ENCODE assay signal across 8 cellular contexts in the genomic region with DNA sequence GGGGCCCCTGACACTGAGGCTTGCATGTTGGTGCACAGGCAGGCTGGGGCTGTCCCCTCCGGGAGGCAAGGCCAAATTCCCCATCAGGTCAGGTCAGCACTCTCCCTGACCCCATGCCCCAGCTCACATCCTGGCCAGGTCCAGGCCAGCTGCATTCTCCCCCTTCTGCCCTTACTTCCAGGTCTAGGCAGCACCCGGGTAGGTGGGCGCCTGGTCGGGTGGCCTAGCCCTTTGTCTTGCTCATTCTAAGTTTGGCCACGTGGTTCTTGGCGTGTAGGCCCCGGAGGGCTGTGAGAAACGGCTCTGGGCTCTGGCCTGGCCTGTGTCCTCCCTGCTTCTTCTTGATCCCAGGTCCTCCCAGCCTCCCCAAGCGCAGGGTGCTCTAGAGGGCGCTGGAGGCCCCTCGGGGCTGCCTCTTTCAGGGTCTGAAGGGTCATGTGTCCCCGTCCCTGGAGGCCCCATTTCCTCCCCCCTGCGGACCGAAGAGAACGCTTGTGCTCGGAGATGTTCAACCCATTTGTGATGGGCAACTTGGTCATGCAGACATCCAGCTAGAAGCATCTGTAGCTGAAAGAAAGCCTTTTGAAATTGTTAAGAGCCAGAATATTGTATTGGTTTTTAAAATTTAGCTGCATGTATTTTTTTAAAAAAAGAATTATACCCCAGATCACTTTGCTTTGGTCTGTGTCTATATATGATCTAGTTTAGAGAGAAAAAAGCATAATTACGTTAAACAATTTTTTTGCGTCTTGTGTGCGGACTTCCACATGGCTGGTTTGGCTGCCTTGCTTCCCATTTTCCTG. TPM values are rescaled to one million over a fixed set of nuclear protein-coding genes. Genes with fewer than 3 reads are reported as not detected.
A peak's percentile ranks its signal among the peaks of the same experiment; 100 is the strongest.
DNase-seq lines count a peak whose midpoint lies in the region; ATAC-seq and TF ChIP-seq lines count a peak whose summit lies in the region.

No MANE protein-coding gene starts in this region.

- POLR2A ChIA-PET in OCI-LY7 (lab: Charles Lee) = interaction anchor here (1.6 kb wide), 1 partner anchor 83 kb away, joined by 4 read pairs; no protein-coding TSS in a partner anchor

- WGBS in trophoblast cell (ENCODE audit: extremely low coverage, insufficient coverage, insufficient read length) = no CpG with 5 or more reads among the region's 19 CpGs

- no peak overlapping the region for H3K27ac ChIP-seq in OCI-LY7 (ENCODE audit: low read depth, low read length, poor library complexity, severe bottlenecking)
- peak overlapping the region; percentile 86 for H3K27ac ChIP-seq in fibroblast of lung (ENCODE audit: insufficient read depth, low read length)
- no peak overlapping the region for H3K27ac ChIP-seq in trophoblast cell (ENCODE audit: low read depth, low read length)

- CTCF ChIA-PET in OCI-LY7 (lab: Charles Lee; ENCODE audit: unreplicated experiment) = no interaction called here

- H3K4me2 ChIP-seq in OCI-LY7 (ENCODE audit: low read length) = no peak overlapping the region
- H3K4me2 ChIP-seq in fibroblast of lung (ENCODE audit: extremely low read depth, insufficient read depth, low read length) = peak overlapping the region; percentile 84
- no peak overlapping the region for H3K4me2 ChIP-seq in trophoblast cell (ENCODE audit: low read length)

- H3K36me3 ChIP-seq in OCI-LY7 (ENCODE audit: insufficient read depth, low read length) (no peaks in the 10 kb centered on the region), fibroblast of lung (ENCODE audit: control insufficient read depth, insufficient read depth, low read length) (no peaks in the 10 kb centered on the region), trophoblast cell (ENCODE audit: control insufficient read depth in 1 of 2, insufficient read depth in 2 of 2, low read length in 2 of 2) (no peaks in the 10 kb centered on the region)

- H3K9me3 ChIP-seq in OCI-LY7 (ENCODE audit: low read length) (no peaks in the 10 kb centered on the region), fibroblast of lung (ENCODE audit: control insufficient read depth, insufficient read depth, low read depth, low read length) (no peaks in the 10 kb centered on the region), trophoblast cell (ENCODE audit: insufficient read depth, low read depth, low read length) (peaks cover 6% of the 10 kb centered on the region)

- H3K4ac ChIP-seq in trophoblast cell (ENCODE audit: low read depth, low read length) = no peak overlapping the region

- no peak overlapping the region for H2BK120ac ChIP-seq in trophoblast cell (ENCODE audit: insufficient read depth, low read length, poor library complexity)

- H3K4me1 ChIP-seq in OCI-LY7 (ENCODE audit: insufficient read depth, low read length, poor library complexity, severe bottlenecking) (peaks cover 19% of the 10 kb centered on the region), fibroblast of lung (ENCODE audit: control insufficient read depth, extremely low read depth, insufficient read depth, low read length) (peaks cover 39% of the 10 kb centered on the region), trophoblast cell (ENCODE audit: control insufficient read depth in 1 of 2, insufficient read depth in 2 of 2, low read length in 2 of 2) (peaks cover 14 to 26% of the 10 kb centered on the region in 2 experiments)

- peak; percentile 81 for TF ChIP-seq CTCF in OCI-LY7 (conservative IDR thresholded peaks at IDR 0.05; ENCODE audit: low read length)
- peak; percentile 32 to 39 for TF ChIP-seq CTCF in fibroblast of lung (conservative IDR thresholded peaks at IDR 0.05 in 1 of 2, IDR thresholded peaks at IDR 0.05 in 1 of 2; ENCODE audit: low read depth in 1 of 2, low read length in 2 of 2)

- no peak overlapping the region for H2BK5ac ChIP-seq in trophoblast cell (ENCODE audit: low read depth, low read length, poor library complexity)

- H3K79me1 ChIP-seq in trophoblast cell (ENCODE audit: low read length) = peaks cover 20% of the 10 kb centered on the region

- no peaks in the 10 kb centered on the region for H3K27me3 ChIP-seq in fibroblast of lung (ENCODE audit: control insufficient read depth, insufficient read depth, low read length)
- peaks cover 17% of the 10 kb centered on the region for H3K27me3 ChIP-seq in trophoblast cell (ENCODE audit: insufficient read depth, low read length)

- DNase-seq in DMS 273 (lab: John Stamatoyannopoulos, UW; ENCODE audit: unreplicated experiment) = peak; percentile 45
- no peak for DNase-seq in DMS 273 treated with DMSO at 0.1 percent for 48 hours (lab: John Stamatoyannopoulos, UW)
- DNase-seq in OCI-LY7 (ENCODE audit: low spot score) = peak; percentile 65
- peak; percentile 51 to 63 for DNase-seq in fibroblast of lung (ENCODE audit: low read depth in 2 of 2)
- no peak for DNase-seq in trophoblast cell
- DNase-seq in activated effector memory CD4-positive, alpha-beta T cell treated with Interleukin-2 at 50 U/mL for 16 hours = no peak
- DNase-seq in HPDE6-E6E7 (ENCODE audit: extremely low spot score) = no peak

- no peaks in the 10 kb centered on the region for H4K20me1 ChIP-seq in OCI-LY7 (ENCODE audit: insufficient read depth, low read length)
- H4K20me1 ChIP-seq in fibroblast of lung (ENCODE audit: control insufficient read depth, extremely low read depth, insufficient read depth, low read length) = no peaks in the 10 kb centered on the region

- H4K12ac ChIP-seq in trophoblast cell (ENCODE audit: low read depth, low read length) = no peak overlapping the region

- H3K14ac ChIP-seq in trophoblast cell (ENCODE audit: low read length) = no peak overlapping the region

- peak overlapping the region; percentile 7 for H3K23ac ChIP-seq in trophoblast cell (ENCODE audit: low read length)

- H2AK5ac ChIP-seq in trophoblast cell (ENCODE audit: low read length) = no peak overlapping the region

- no peak overlapping the region for H4K8ac ChIP-seq in trophoblast cell (ENCODE audit: low read depth, low read length)

- no TSS peak for BruUV-seq in OCI-LY7 (replicated peaks; lab: Mats Ljungman, UMichigan)

- H3K4me3 ChIP-seq in OCI-LY7 (ENCODE audit: low read depth, low read length, poor library complexity, severe bottlenecking) (no peak overlapping the region), fibroblast of lung (replicated peaks in 1 of 4; ENCODE audit: control extremely low read depth in 1 of 4, insufficient read depth in 1 of 4, low read depth in 3 of 4, low read length in 4 of 4) (peak overlapping the region in 2 of 4 experiments; percentile 16 to 61), trophoblast cell (ENCODE audit: low read depth, low read length) (peak overlapping the region; percentile 12)

- H3K18ac ChIP-seq in trophoblast cell (ENCODE audit: low read length) = no peak overlapping the region

- no peaks in the 10 kb centered on the region for H3K9me2 ChIP-seq in OCI-LY7 (ENCODE audit: insufficient read depth, low read length)

- no peak overlapping the region for H4K91ac ChIP-seq in trophoblast cell (ENCODE audit: low read depth, low read length)

- no peak for ATAC-seq in HG02852 (IDR thresholded peaks at IDR 0.05; ENCODE audit: unreplicated experiment)

- H2AFZ ChIP-seq in OCI-LY7 (ENCODE audit: low read length) = no peak overlapping the region
- H2AFZ ChIP-seq in fibroblast of lung (ENCODE audit: low read length) = no peak overlapping the region
- H2AFZ ChIP-seq in trophoblast cell (ENCODE audit: insufficient read depth, low read length, poor library complexity) = no peak overlapping the region

- no peak overlapping the region for H2BK12ac ChIP-seq in trophoblast cell (ENCODE audit: low read length)

- H3K9ac ChIP-seq in fibroblast of lung (ENCODE audit: insufficient read depth, low read length) (peak overlapping the region; percentile 44), trophoblast cell (ENCODE audit: low read length) (no peak overlapping the region)

- no peaks in the 10 kb centered on the region for H3K79me2 ChIP-seq in OCI-LY7 (ENCODE audit: insufficient read depth, low read depth, low read length)
- H3K79me2 ChIP-seq in fibroblast of lung (ENCODE audit: control insufficient read depth, insufficient read depth, low read length) = peaks cover 66% of the 10 kb centered on the region
- peaks cover 8% of the 10 kb centered on the region for H3K79me2 ChIP-seq in trophoblast cell (ENCODE audit: control insufficient read depth, insufficient read depth, low read length, poor library complexity)

- intact Hi-C loops in OCI-LY7 (cut with micrococcal nuclease; ENCODE audit: unreplicated experiment) = no loop called here

RNA-seq across cellular contexts. Expression of a gene that starts 6.7 kb away (rescaled TPM):
- 1.4 and 5.2 TPM in 2 replicates for total RNA-seq in OCI-LY7 (2014; rRNA removed; shearing (Covaris generic))
- total RNA-seq in OCI-LY7 (2022) (5.5 and 5.7 TPM in 2 replicates), fibroblast of lung (3.9 and 7.3 TPM in 2 replicates)
- polyA plus RNA-seq in fibroblast of lung = 1.5 and 1.8 TPM in 2 replicates
- 6.8 and 7.2 TPM in 2 replicates for polyA plus RNA-seq in fibroblast of lung (2012)
- polyA minus RNA-seq in fibroblast of lung (ENCODE audit: low replicate concordance) = 6.3 and 8.6 TPM in 2 replicates
- 2.8 and 3.1 TPM in 2 replicates for polyA plus RNA-seq in trophoblast cell (2013)

Comparison
In these comparisons a context has a peak if more than half of its experiments do, and no peak if none do; other contexts are left out.
1. DNase-seq: peak in DMS 273 (single experiment), OCI-LY7 (single experiment) and fibroblast of lung (2 of 2); none in DMS 273 treated with DMSO at 0.1 percent for 48 hours (single experiment), trophoblast cell (0 of 2), activated effector memory CD4-positive, alpha-beta T cell treated with Interleukin-2 at 50 U/mL for 16 hours (single experiment) and HPDE6-E6E7 (single experiment).